Comparison of ENCODE assay signal across 19 cellular contexts in genomic region chr3:43764012-43764411, GRCh38.
DNase-seq lines count a peak whose midpoint lies in the region; ATAC-seq and TF ChIP-seq lines count a peak whose summit lies in the region.
"Had no signal": no experiment of that assay in that cellular context is flagged by ENCODE, and none has a peak within 500 bp of the region (broad histone marks: within the 10 kb centered on the region; RNA-seq: fewer than 3 reads in every experiment).

No MANE protein-coding gene starts in this region.

- 0 out of 4 replicates have a peak, but pooled peaks cover 0 to 2% of the 10 kb centered on the region in 2 experiments for H3K79me1 ChIP-seq in IMR-90 (ENCODE audit: low read depth in 1 of 2, low read length in 2 of 2)

- no peak overlapping the region for H3K27ac ChIP-seq in IMR-90 (ENCODE audit: insufficient read depth, low read length)
- peak overlapping the region in 1 of 2 experiments; percentile 81; a peak in 2 of 4 replicates for H3K27ac ChIP-seq in SK-N-SH (ENCODE audit: low read depth in 2 of 2, low read length in 1 of 2)
- H3K27ac ChIP-seq in caudate nucleus (ENCODE audit: low read depth, low read length), result no peak overlapping the region
- H3K27ac ChIP-seq: 22Rv1, A549, C4-2B had no signal

- in situ Hi-C loops in IMR-90 (cut with MboI; ENCODE audit: low sequenced_read_pairs), result no loop called here

- H3F3A ChIP-seq in SK-N-SH (replicated peaks; ENCODE audit: insufficient read depth), result peaks cover 17% of the 10 kb centered on the region

- TF ChIP-seq POLR2A in IMR-90 (IDR thresholded peaks at IDR 0.05; ENCODE audit: low read depth, low read length), result no peak

- no peak overlapping the region for H3K23ac ChIP-seq in IMR-90 (ENCODE audit: low read depth, low read length)

- H2AK9ac ChIP-seq in IMR-90 (replicated peaks; ENCODE audit: low read depth, low read length, poor library complexity), result no peak overlapping the region

- H2BK20ac ChIP-seq in IMR-90 (ENCODE audit: low read depth, low read length), result peak overlapping the region; percentile 53; the same call in 1 of the 2 replicates

- H2AK5ac ChIP-seq in IMR-90 (ENCODE audit: low read depth, low read length), result no peak overlapping the region

- H3K9ac ChIP-seq in IMR-90 (ENCODE audit: low read depth, low read length) (no peak overlapping the region), SK-N-SH (no peak overlapping the region)

- dilution Hi-C loops in IMR-90 (cut with HindIII; ENCODE audit: low sequenced_read_pairs, unreplicated experiment), result no loop called here

- H2BK5ac ChIP-seq in IMR-90 (ENCODE audit: low read depth, low read length, poor library complexity, severe bottlenecking), result no peak overlapping the region

- no peak for TF ChIP-seq EP300 in SK-N-SH (IDR thresholded peaks at IDR 0.05; ENCODE audit: borderline replicate concordance in 1 of 2, low read depth in 1 of 2, low read length in 1 of 2)

- no peak overlapping the region for H3K14ac ChIP-seq in IMR-90 (replicated peaks; ENCODE audit: low read depth, low read length)

- H3K36me3 Mint-ChIP-seq in stimulated activated effector memory CD8-positive, alpha-beta T cell treated with anti-CD3 and anti-CD28 coated beads, Interleukin-12 subunit alpha, Interleukin-12 subunit beta, amount 100 ng/mL, for 72 hours, result no peaks in the 10 kb centered on the region

- H4K8ac ChIP-seq in IMR-90 (ENCODE audit: low read depth in 2 of 2, low read length in 2 of 2), result no peak overlapping the region

- H3K4me1 Mint-ChIP-seq in stimulated activated effector memory CD8-positive, alpha-beta T cell treated with anti-CD3 and anti-CD28 coated beads, Interleukin-12 subunit alpha, Interleukin-12 subunit beta, amount 100 ng/mL, for 72 hours, result peaks cover 7% of the 10 kb centered on the region

- no peak overlapping the region for H3K18ac ChIP-seq in IMR-90 (ENCODE audit: low read depth, low read length)

- H3K4me3 Mint-ChIP-seq in stimulated activated effector memory CD8-positive, alpha-beta T cell treated with anti-CD3 and anti-CD28 coated beads, Interleukin-12 subunit alpha, Interleukin-12 subunit beta, amount 100 ng/mL, for 72 hours, result no peak overlapping the region
- H3K4me3 Mint-ChIP-seq: CD4-positive, alpha-beta T cell had no signal

- no peaks in the 10 kb centered on the region for H4K20me1 ChIP-seq in IMR-90 (ENCODE audit: insufficient read depth, low read length)
- no peaks in the 10 kb centered on the region for H4K20me1 ChIP-seq in SK-N-SH (ENCODE audit: insufficient read depth)

- no peak overlapping the region for H4K5ac ChIP-seq in IMR-90 (ENCODE audit: low read depth, low read length)

- H3K36me3 ChIP-seq in IMR-90 (ENCODE audit: control insufficient read depth, insufficient read depth, low read length), result no peaks in the 10 kb centered on the region
- H3K36me3 ChIP-seq in SK-N-SH (replicated peaks in 1 of 2; ENCODE audit: control insufficient read depth in 1 of 2, insufficient read depth in 2 of 2, low read length in 1 of 2), result no peaks in the 10 kb centered on the region

- CTCF ChIA-PET in IMR-90 (lab: Yijun Ruan, JAX) (no interaction called here), SK-N-SH (lab: Yijun Ruan, JAX) (no interaction called here)

- H3K79me2 ChIP-seq in SK-N-SH (ENCODE audit: insufficient read depth), result no peaks in the 10 kb centered on the region

- H2BK120ac ChIP-seq in IMR-90 (ENCODE audit: low read depth, low read length), result no peak overlapping the region

- H3K27ac Mint-ChIP-seq in stimulated activated effector memory CD8-positive, alpha-beta T cell treated with anti-CD3 and anti-CD28 coated beads, Interleukin-12 subunit alpha, Interleukin-12 subunit beta, amount 100 ng/mL, for 72 hours, result no peak overlapping the region
- H3K27ac Mint-ChIP-seq: CD4-positive, alpha-beta T cell had no signal

- intact Hi-C loops in IMR-90 (cut with micrococcal nuclease), result no loop called here

- no peaks in the 10 kb centered on the region for H3K9me3 Mint-ChIP-seq in stimulated activated effector memory CD8-positive, alpha-beta T cell treated with anti-CD3 and anti-CD28 coated beads, Interleukin-12 subunit alpha, Interleukin-12 subunit beta, amount 100 ng/mL, for 72 hours
- H3K9me3 Mint-ChIP-seq: CD4-positive, alpha-beta T cell had no signal

- ATAC-seq in IMR-90 (ENCODE audit: low read depth), result no peak
- ATAC-seq in stimulated activated effector memory CD8-positive, alpha-beta T cell treated with anti-CD3 and anti-CD28 coated beads, Interleukin-12 subunit alpha, Interleukin-12 subunit beta, amount 100 ng/mL, for 72 hours, result no peak
- ATAC-seq: A549, HCT116, HepG2 had no signal

- no peak overlapping the region for H3K56ac ChIP-seq in IMR-90 (ENCODE audit: extremely low read depth, insufficient read depth, low read length)

- H2AFZ ChIP-seq in IMR-90 (replicated peaks; ENCODE audit: low read length, poor library complexity), result no peak overlapping the region
- no peak overlapping the region for H2AFZ ChIP-seq in SK-N-SH (ENCODE audit: low read depth)

- H3K4me2 ChIP-seq in IMR-90 (ENCODE audit: low read depth, low read length), result no peak overlapping the region
- no peak overlapping the region for H3K4me2 ChIP-seq in SK-N-SH
- H3K4me2 ChIP-seq: A549 had no signal

- peaks cover 33% of the 10 kb centered on the region for H3K4me1 ChIP-seq in IMR-90 (ENCODE audit: control insufficient read depth, insufficient read depth, low read length)
- peaks cover 29 to 61% of the 10 kb centered on the region in 2 experiments for H3K4me1 ChIP-seq in SK-N-SH (ENCODE audit: control insufficient read depth in 1 of 2, insufficient read depth in 2 of 2, low read depth in 1 of 2, low read length in 1 of 2)

- H3K4ac ChIP-seq in IMR-90 (ENCODE audit: low read depth, low read length), result no peak overlapping the region

- H3K4me3 ChIP-seq in IMR-90 (ENCODE audit: insufficient read depth, low read depth, low read length) (no peak overlapping the region), choroid plexus epithelial cell (ENCODE audit: low read depth, low read length) (no peak overlapping the region), SK-N-SH (ENCODE audit: low read depth in 2 of 2, low read length in 1 of 2) (no peak overlapping the region)
- H3K4me3 ChIP-seq: A549 had no signal

- no TSS peak for BruUV-seq in IMR-90 (replicated peaks; lab: Mats Ljungman, UMichigan)

- POLR2A ChIA-PET in IMR-90 (lab: Charles Lee; ENCODE audit: unreplicated experiment) (no interaction called here), SK-N-SH (lab: Yijun Ruan, JAX) (no interaction called here)

- no peak overlapping the region for H4K91ac ChIP-seq in IMR-90 (ENCODE audit: insufficient read depth, low read depth, low read length)

- WGBS in IMR-90 (ENCODE audit: extremely low coverage in 2 of 2, insufficient read length in 1 of 2), 2 experiments, result 80% methylated on average over 1 of the region's 2 CpGs; no CpG with 5 or more reads in 1 of the 2 experiments
- WGBS in SK-N-SH (ENCODE audit: low lambda C conversion rate), result 96% methylated on average over 2 of the region's 2 CpGs

- TF ChIP-seq RAD21 in IMR-90 (IDR thresholded peaks at IDR 0.05; ENCODE audit: low read length) (no peak), SK-N-SH (IDR thresholded peaks at IDR 0.05; ENCODE audit: low read length) (no peak)

- peak in 2 of 3 experiments; percentile 14 to 59 for DNase-seq in NCI-H1417 (lab: John Stamatoyannopoulos, UW)
- no peak for DNase-seq in NCI-H1417 treated with DMSO at 0.1 percent for 48 hours (lab: John Stamatoyannopoulos, UW)
- no peak for DNase-seq in IMR-90
- peak; percentile 22 for DNase-seq in choroid plexus epithelial cell (ENCODE audit: low read depth)
- no peak for DNase-seq in SK-N-SH
- no peak for DNase-seq in stimulated activated effector memory CD8-positive, alpha-beta T cell treated with anti-CD3 and anti-CD28 coated beads, Interleukin-12 subunit alpha, Interleukin-12 subunit beta, amount 100 ng/mL, for 72 hours (ENCODE audit: low spot score in 2 of 2)
- no peak for DNase-seq in caudate nucleus (lab: John Stamatoyannopoulos, UW)
- DNase-seq: AML-193; CD4-positive, alpha-beta T cell; DMS153; DMS79; GDM1; GOT3; H7 had no signal

- H3K9me3 ChIP-seq in IMR-90 (ENCODE audit: control insufficient read depth, insufficient read depth, low read length), result no peaks in the 10 kb centered on the region
- no peaks in the 10 kb centered on the region for H3K9me3 ChIP-seq in SK-N-SH
- H3K9me3 ChIP-seq: A549 had no signal

- H3K9me1 ChIP-seq in IMR-90 (ENCODE audit: insufficient read depth, low read length), result peaks cover 19% of the 10 kb centered on the region

- H3K27me3 ChIP-seq in IMR-90 (ENCODE audit: control insufficient read depth, insufficient read depth, low read length) (no peaks in the 10 kb centered on the region), SK-N-SH (ENCODE audit: insufficient read depth) (no peaks in the 10 kb centered on the region)

- TF ChIP-seq CTCF in IMR-90 (conservative IDR thresholded peaks at IDR 0.05; ENCODE audit: low read depth, low read length), result no peak
- no peak for TF ChIP-seq CTCF in choroid plexus epithelial cell (conservative IDR thresholded peaks at IDR 0.05; ENCODE audit: low read depth, low read length)
- TF ChIP-seq CTCF in SK-N-SH (IDR thresholded peaks at IDR 0.05), result no peak

- no peak overlapping the region for H2BK15ac ChIP-seq in IMR-90 (ENCODE audit: low read depth, low read length)

- H3K9me2 ChIP-seq in SK-N-SH, result no peaks in the 10 kb centered on the region

TF ChIP-seq in IMR-90, 13 proteins besides CTCF, POLR2A, EP300 and RAD21 (continues in another document):
- TF ChIP-seq MXI1 (IDR thresholded peaks at IDR 0.05; ENCODE audit: borderline replicate concordance, low read depth, low read length) (no peak), CHD1 (IDR thresholded peaks at IDR 0.05; ENCODE audit: low read depth, low read length) (no peak), SMC3 (IDR thresholded peaks at IDR 0.05; ENCODE audit: low read depth, low read length) (no peak), RFX5 (IDR thresholded peaks at IDR 0.05; ENCODE audit: low read depth, low read length) (no peak), FOS (IDR thresholded peaks at IDR 0.05; ENCODE audit: low read depth, low read length) (no peak), MAFK (IDR thresholded peaks at IDR 0.05; ENCODE audit: low read depth, low read length) (no peak)

TF ChIP-seq in SK-N-SH, 30 proteins besides CTCF, POLR2A, EP300 and RAD21:
- TF ChIP-seq SIN3A (IDR thresholded peaks at IDR 0.05; ENCODE audit: borderline replicate concordance, low read depth, low read length) (no peak), POLR2AphosphoS5 (IDR thresholded peaks at IDR 0.05; ENCODE audit: low read depth, low read length) (no peak), CHD2 (IDR thresholded peaks at IDR 0.05; ENCODE audit: low read length, partially characterized antibody) (no peak), RCOR1 (IDR thresholded peaks at IDR 0.05; ENCODE audit: low read length) (no peak)

Comparison
In these comparisons a context has a peak if more than half of its experiments do, and no peak if none do; other contexts are left out.
1. DNase-seq: peak in NCI-H1417 (2 of 3) and choroid plexus epithelial cell (single experiment); none in NCI-H1417 treated with DMSO at 0.1 percent for 48 hours (single experiment), IMR-90 (single experiment), SK-N-SH (single experiment), stimulated activated effector memory CD8-positive, alpha-beta T cell treated with anti-CD3 and anti-CD28 coated beads, Interleukin-12 subunit alpha, Interleukin-12 subunit beta, amount 100 ng/mL, for 72 hours (0 of 2) and caudate nucleus (0 of 61).